ENCODE assay signal across 2 cellular contexts in genomic region chr10:69826789-69827532, GRCh38.
TF ChIP-seq lines count a peak whose summit lies in the region.

No MANE protein-coding gene starts in this region.

TF ChIP-seq in SK-N-SH, 30 proteins besides CTCF, POLR2A, EP300 and RAD21:
- no peak for TF ChIP-seq FOSL2 (IDR thresholded peaks at IDR 0.05; ENCODE audit: borderline replicate concordance, low read depth)
- no peak for TF ChIP-seq FOXJ3 (CRISPR knock-in tag; IDR thresholded peaks at IDR 0.05)
- TF ChIP-seq USF1 (IDR thresholded peaks at IDR 0.05; ENCODE audit: borderline replicate concordance, low read depth), result no peak
- TF ChIP-seq RCOR1 (IDR thresholded peaks at IDR 0.05; ENCODE audit: low read length), result no peak
- TF ChIP-seq MAX (IDR thresholded peaks at IDR 0.05; ENCODE audit: low read depth), result no peak
- no peak for TF ChIP-seq YY1 (IDR thresholded peaks at IDR 0.05; ENCODE audit: low read depth)
- no peak for TF ChIP-seq TCF12 (IDR thresholded peaks at IDR 0.05)
- no peak for TF ChIP-seq SMC3 (IDR thresholded peaks at IDR 0.05; ENCODE audit: low read depth, low read length)
- TF ChIP-seq RXRA (IDR thresholded peaks at IDR 0.05; ENCODE audit: borderline replicate concordance, low read depth), result no peak
TF ChIP-seq in SK-N-SH: peak in this region for 0.

TF ChIP-seq in SK-N-SH treated with all-trans-retinoic acid at 6 μM for 48 hours, 23 proteins besides CTCF, POLR2A, EP300 and RAD21 (continued from another document):
- TF ChIP-seq ARNTL (CRISPR knock-in tag; IDR thresholded peaks at IDR 0.05; ENCODE audit: borderline replicate concordance, low read depth), result no peak
- no peak for TF ChIP-seq CREB5 (CRISPR knock-in tag; IDR thresholded peaks at IDR 0.05; ENCODE audit: low read depth)
- TF ChIP-seq TCF4 (CRISPR knock-in tag; IDR thresholded peaks at IDR 0.05; ENCODE audit: borderline replicate concordance), result no peak
- TF ChIP-seq ZFP30 (CRISPR knock-in tag; IDR thresholded peaks at IDR 0.05), result no peak
- no peak for TF ChIP-seq CSDC2 (CRISPR knock-in tag; IDR thresholded peaks at IDR 0.05)
- TF ChIP-seq SNAI2 (CRISPR knock-in tag; IDR thresholded peaks at IDR 0.05), result no peak
- TF ChIP-seq RARB (CRISPR knock-in tag; IDR thresholded peaks at IDR 0.05), result no peak
- TF ChIP-seq ZFP3 (CRISPR knock-in tag; IDR thresholded peaks at IDR 0.05), result no peak
- no peak for TF ChIP-seq ESRRG (CRISPR knock-in tag; IDR thresholded peaks at IDR 0.05)
- no peak for TF ChIP-seq ISL1 (CRISPR knock-in tag; IDR thresholded peaks at IDR 0.05)
